Comparison of ENCODE assay signal across 9 cellular contexts in genomic region chr6:21887301-21888185, GRCh38.
A peak's percentile ranks its signal among the peaks of the same experiment; 100 is the strongest.
DNase-seq lines count a peak whose midpoint lies in the region; ATAC-seq and TF ChIP-seq lines count a peak whose summit lies in the region.
"Had no signal": no experiment of that assay in that cellular context is flagged by ENCODE, and none has a peak within 500 bp of the region (broad histone marks: within the 10 kb centered on the region; RNA-seq: fewer than 3 reads in every experiment).

No MANE protein-coding gene starts in this region.

- intact Hi-C loops in right cardiac atrium (cut with DNase I): no loop called here

- TF ChIP-seq CTCF in LNCaP clone FGC (IDR thresholded peaks at IDR 0.05; ENCODE audit: control insufficient read depth, extremely low read depth, insufficient read depth) (no peak), thoracic aorta (IDR thresholded peaks at IDR 0.05) (no peak), foreskin keratinocyte (conservative IDR thresholded peaks at IDR 0.05) (no peak)

- H3K27ac ChIP-seq in right cardiac atrium (ENCODE audit: low read length) (no peak overlapping the region), thoracic aorta (peak overlapping the region; percentile 75 to 88), foreskin keratinocyte (no peak overlapping the region)

- H3K4me3 ChIP-seq in LNCaP clone FGC (ENCODE audit: low read depth, low read length) (no peak overlapping the region), right cardiac atrium (ENCODE audit: low read length) (no peak overlapping the region), thoracic aorta (no peak overlapping the region)

- H3K9me3 ChIP-seq in right cardiac atrium (ENCODE audit: control insufficient read depth, low read length): no peaks in the 10 kb centered on the region
- no peaks in the 10 kb centered on the region for H3K9me3 ChIP-seq in thoracic aorta

- peaks cover 3% of the 10 kb centered on the region for H3K4me1 ChIP-seq in right cardiac atrium (ENCODE audit: control insufficient read depth, insufficient read depth, low read length)
- peaks cover 17 to 54% of the 10 kb centered on the region in 2 donors for H3K4me1 ChIP-seq in thoracic aorta (ENCODE audit: control insufficient read depth in 1 of 2, low read depth in 2 of 2)
- H3K4me1 ChIP-seq in foreskin keratinocyte: no peaks in the 10 kb centered on the region

- no peaks in the 10 kb centered on the region for H3K36me3 ChIP-seq in thoracic aorta

- DNase-seq in LNCaP clone FGC (ENCODE audit: low read depth): peak; percentile 66
- peak; percentile 65 to 70 for DNase-seq in SHP77 (lab: John Stamatoyannopoulos, UW)
- DNase-seq in right cardiac atrium: peak in 2 of 3 donors; percentile 68 to 76
- DNase-seq in thoracic aorta (ENCODE audit: low spot score): no peak
- DNase-seq in foreskin keratinocyte: no peak
- DNase-seq in stimulated activated naive CD8-positive, alpha-beta T cell treated with anti-CD3 and anti-CD28 coated beads, Interleukin-15, Interleukin-2, amounts not matched to agents 100 U/mL and 50 U/mL, for 24 hours: no peak
- DNase-seq in activated T-cell treated with anti-CD3 and anti-CD28 coated beads, Interleukin-2, amount 50 U/mL, for 1 hour: no peak
- DNase-seq: activated B cell treated with CpG ODN at 0.5 μM for 24 hours had no signal

- no peaks in the 10 kb centered on the region for H3K27me3 ChIP-seq in right cardiac atrium (ENCODE audit: control insufficient read depth, insufficient read depth)
- H3K27me3 ChIP-seq in thoracic aorta (replicated peaks; ENCODE audit: insufficient read depth): no peaks in the 10 kb centered on the region
- H3K27me3 ChIP-seq in foreskin keratinocyte: no peaks in the 10 kb centered on the region

- WGBS in right cardiac atrium: 36% methylated on average over 14 of the region's 14 CpGs

- ATAC-seq in right cardiac atrium (peak; percentile 61 to 76), thoracic aorta (ENCODE audit: insufficient number of reproducible peaks, low FRiP score, low read depth) (no peak), HG02610 (IDR thresholded peaks at IDR 0.05; ENCODE audit: unreplicated experiment) (no peak), foreskin keratinocyte (no peak)
- ATAC-seq in stimulated activated naive CD8-positive, alpha-beta T cell treated with anti-CD3 and anti-CD28 coated beads, Interleukin-15, Interleukin-2, amounts not matched to agents 100 U/mL and 50 U/mL, for 24 hours: no peak

Comparison
In these comparisons a context has a peak if more than half of its experiments do, and no peak if none do; other contexts are left out.
1. DNase-seq: peak in LNCaP clone FGC (single experiment), SHP77 (2 of 2) and right cardiac atrium (2 of 3); none in thoracic aorta (single experiment), foreskin keratinocyte (0 of 2), stimulated activated naive CD8-positive, alpha-beta T cell treated with anti-CD3 and anti-CD28 coated beads, Interleukin-15, Interleukin-2, amounts not matched to agents 100 U/mL and 50 U/mL, for 24 hours (single experiment) and activated T-cell treated with anti-CD3 and anti-CD28 coated beads, Interleukin-2, amount 50 U/mL, for 1 hour (single experiment).
2. ATAC-seq: peak in right cardiac atrium (2 of 2); none in thoracic aorta (single experiment), HG02610 (single experiment), foreskin keratinocyte (single experiment) and stimulated activated naive CD8-positive, alpha-beta T cell treated with anti-CD3 and anti-CD28 coated beads, Interleukin-15, Interleukin-2, amounts not matched to agents 100 U/mL and 50 U/mL, for 24 hours (single experiment).
3. H3K27ac ChIP-seq: peak in thoracic aorta (2 of 2); none in right cardiac atrium (single experiment) and foreskin keratinocyte (single experiment).